In genomic region chr18:56984731-56985130, GRCh38 we compare ENCODE assay signal across 28 cellular contexts.
A peak's percentile ranks its signal among the peaks of the same experiment; 100 is the strongest.
DNase-seq lines count a peak whose midpoint lies in the region; TF ChIP-seq lines count a peak whose summit lies in the region.
"Had no signal": no experiment of that assay in that cellular context is flagged by ENCODE, and none has a peak within 500 bp of the region (broad histone marks: within the 10 kb centered on the region; RNA-seq: fewer than 3 reads in every experiment).

No MANE protein-coding gene starts in this region.

- no peak for TF ChIP-seq CTCF in glutamatergic neuron (IDR thresholded peaks at IDR 0.05; ENCODE audit: partially characterized antibody, unreplicated experiment)
- TF ChIP-seq CTCF in neural crest cell (conservative IDR thresholded peaks at IDR 0.05): no peak
- TF ChIP-seq CTCF in smooth muscle cell (IDR thresholded peaks at IDR 0.05; ENCODE audit: borderline replicate concordance, insufficient read depth, poor library complexity, severe bottlenecking): no peak

- H3K27ac ChIP-seq in smooth muscle cell (ENCODE audit: low read depth): no peak overlapping the region
- H3K27ac ChIP-seq: cardiac muscle cell, upper lobe of right lung, VCaP had no signal

- peaks cover 7% of the 10 kb centered on the region for H3K9me3 Mint-ChIP-seq in glutamatergic neuron (ENCODE audit: unreplicated experiment)
- no peaks in the 10 kb centered on the region for H3K9me3 Mint-ChIP-seq in neural crest cell
- H3K9me3 Mint-ChIP-seq: CD4-positive, CD25-positive, alpha-beta regulatory T cell had no signal

- H3K9me3 ChIP-seq in smooth muscle cell (replicated peaks; ENCODE audit: low read depth): no peaks in the 10 kb centered on the region
- H3K9me3 ChIP-seq: upper lobe of right lung had no signal

- no peaks in the 10 kb centered on the region for H3K4me1 ChIP-seq in smooth muscle cell (ENCODE audit: low read depth)
- H3K4me1 ChIP-seq: upper lobe of right lung had no signal

- no peak overlapping the region for H3K4me2 ChIP-seq in smooth muscle cell

- WGBS in smooth muscle cell (ENCODE audit: low lambda C conversion rate): 86% methylated on average over 5 of the region's 5 CpGs

- H3K4me3 ChIP-seq in smooth muscle cell: no peak overlapping the region
- H3K4me3 ChIP-seq: cardiac muscle cell, GM12878, upper lobe of right lung had no signal

- no peaks in the 10 kb centered on the region for H3K27me3 ChIP-seq in smooth muscle cell (ENCODE audit: low read depth)
- H3K27me3 ChIP-seq: cardiac muscle cell, upper lobe of right lung had no signal

- no peak overlapping the region for H3K4me3 Mint-ChIP-seq in glutamatergic neuron (ENCODE audit: unreplicated experiment)
- no peak overlapping the region for H3K4me3 Mint-ChIP-seq in neural crest cell
- H3K4me3 Mint-ChIP-seq: activated CD4-positive, alpha-beta T cell treated with anti-CD3 and anti-CD28 coated beads for 36 hours; activated CD8-positive, alpha-beta T cell treated with anti-CD3 and anti-CD28 coated beads, Interleukin-2, amount 10 ng/mL, durations not matched to agents 7 days and 5 days; activated naive CD8-positive, alpha-beta T cell; CD4-positive, CD25-positive, alpha-beta regulatory T cell; naive thymus-derived CD4-positive, alpha-beta T cell had no signal

- H3K36me3 ChIP-seq in smooth muscle cell (ENCODE audit: low read depth): no peaks in the 10 kb centered on the region
- H3K36me3 ChIP-seq: cardiac muscle cell, upper lobe of right lung had no signal

- H3K27me3 Mint-ChIP-seq in glutamatergic neuron (ENCODE audit: unreplicated experiment): peaks cover 3% of the 10 kb centered on the region
- no peaks in the 10 kb centered on the region for H3K27me3 Mint-ChIP-seq in neural crest cell (ENCODE audit: low read depth)
- H3K27me3 Mint-ChIP-seq: activated CD4-positive, alpha-beta T cell treated with anti-CD3 and anti-CD28 coated beads for 36 hours; activated naive CD8-positive, alpha-beta T cell; CD4-positive, CD25-positive, alpha-beta regulatory T cell; naive thymus-derived CD4-positive, alpha-beta T cell had no signal

- H3K36me3 Mint-ChIP-seq in glutamatergic neuron (ENCODE audit: unreplicated experiment): peaks cover 5% of the 10 kb centered on the region
- no peaks in the 10 kb centered on the region for H3K36me3 Mint-ChIP-seq in neural crest cell (ENCODE audit: low read depth)

- no peak overlapping the region for H3K9ac ChIP-seq in smooth muscle cell (ENCODE audit: low read depth)

- DNase-seq in NCI-H748 (lab: John Stamatoyannopoulos, UW; ENCODE audit: unreplicated experiment) (peak; percentile 18), NCI-H748 treated with DMSO at 0.1 percent for 48 hours (lab: John Stamatoyannopoulos, UW) (no peak), glutamatergic neuron (peak; percentile 36), neural crest cell (ENCODE audit: low read depth, low spot score) (no peak), cortex of kidney (lab: John Stamatoyannopoulos, UW) (no peak), smooth muscle cell (lab: John Stamatoyannopoulos, UW; ENCODE audit: unreplicated experiment) (no peak), NCI-H1436 (lab: John Stamatoyannopoulos, UW) (no peak), germinal center (ENCODE audit: low spot score) (no peak)
- DNase-seq: activated CD4-positive, alpha-beta T cell treated with anti-CD3 and anti-CD28 coated beads for 36 hours; activated CD8-positive, alpha-beta T cell treated with anti-CD3 and anti-CD28 coated beads, Interleukin-2, amount 10 ng/mL, durations not matched to agents 7 days and 5 days; activated effector memory CD4-positive, alpha-beta T cell treated with anti-CD3 and anti-CD28 coated beads, Interleukin-2, amount 50 U/mL, for 16 hours; aorta; CD4-positive, CD25-positive, alpha-beta regulatory T cell; effector memory CD4-positive, alpha-beta T cell; erythroblast; islet precursor cell; left ventricle myocardium superior; naive thymus-derived CD4-positive, alpha-beta T cell; NCI-H1048; NCI-H2029; NCI-H526; small intestine; stimulated activated naive CD4-positive, alpha-beta T cell treated with Interleukin-2 at 50 U/mL for 16 hours; upper lobe of right lung had no signal

- H3K4me1 Mint-ChIP-seq in glutamatergic neuron (ENCODE audit: low read depth, unreplicated experiment): peaks cover 52% of the 10 kb centered on the region
- H3K4me1 Mint-ChIP-seq in neural crest cell: peaks cover 22% of the 10 kb centered on the region
- H3K4me1 Mint-ChIP-seq: activated CD4-positive, alpha-beta T cell treated with anti-CD3 and anti-CD28 coated beads for 36 hours had no signal

- H3K27ac Mint-ChIP-seq in glutamatergic neuron (ENCODE audit: unreplicated experiment): peak overlapping the region; percentile 62
- peak overlapping the region; percentile 5 for H3K27ac Mint-ChIP-seq in neural crest cell (ENCODE audit: unreplicated experiment)
- H3K27ac Mint-ChIP-seq: activated CD4-positive, alpha-beta T cell treated with anti-CD3 and anti-CD28 coated beads for 36 hours; activated CD8-positive, alpha-beta T cell treated with anti-CD3 and anti-CD28 coated beads, Interleukin-2, amount 10 ng/mL, durations not matched to agents 7 days and 5 days; activated naive CD8-positive, alpha-beta T cell had no signal

- H2AFZ ChIP-seq in smooth muscle cell (ENCODE audit: low read depth): no peak overlapping the region

- no peaks in the 10 kb centered on the region for H4K20me1 ChIP-seq in smooth muscle cell (ENCODE audit: low read depth)

- H3F3A ChIP-seq in smooth muscle cell (ENCODE audit: low read depth): no peaks in the 10 kb centered on the region

- H3K79me2 ChIP-seq in smooth muscle cell (ENCODE audit: low read depth): no peaks in the 10 kb centered on the region

Comparison
In these comparisons a context has a peak if more than half of its experiments do, and no peak if none do; other contexts are left out.
1. DNase-seq: peak in NCI-H748 (single experiment) and glutamatergic neuron (single experiment); none in NCI-H748 treated with DMSO at 0.1 percent for 48 hours (single experiment), neural crest cell (single experiment), cortex of kidney (single experiment), smooth muscle cell (single experiment), NCI-H1436 (single experiment) and germinal center (single experiment).